1 cellular context compared by ENCODE assay signal in genomic region chr1:244863491-244864252, GRCh38.
TF ChIP-seq lines count a peak whose summit lies in the region.

No MANE protein-coding gene starts in this region.

TF ChIP-seq in GM23338, 12 proteins besides CTCF, POLR2A, EP300 and RAD21 (continued from another document):
- TF ChIP-seq, protein P1, sequence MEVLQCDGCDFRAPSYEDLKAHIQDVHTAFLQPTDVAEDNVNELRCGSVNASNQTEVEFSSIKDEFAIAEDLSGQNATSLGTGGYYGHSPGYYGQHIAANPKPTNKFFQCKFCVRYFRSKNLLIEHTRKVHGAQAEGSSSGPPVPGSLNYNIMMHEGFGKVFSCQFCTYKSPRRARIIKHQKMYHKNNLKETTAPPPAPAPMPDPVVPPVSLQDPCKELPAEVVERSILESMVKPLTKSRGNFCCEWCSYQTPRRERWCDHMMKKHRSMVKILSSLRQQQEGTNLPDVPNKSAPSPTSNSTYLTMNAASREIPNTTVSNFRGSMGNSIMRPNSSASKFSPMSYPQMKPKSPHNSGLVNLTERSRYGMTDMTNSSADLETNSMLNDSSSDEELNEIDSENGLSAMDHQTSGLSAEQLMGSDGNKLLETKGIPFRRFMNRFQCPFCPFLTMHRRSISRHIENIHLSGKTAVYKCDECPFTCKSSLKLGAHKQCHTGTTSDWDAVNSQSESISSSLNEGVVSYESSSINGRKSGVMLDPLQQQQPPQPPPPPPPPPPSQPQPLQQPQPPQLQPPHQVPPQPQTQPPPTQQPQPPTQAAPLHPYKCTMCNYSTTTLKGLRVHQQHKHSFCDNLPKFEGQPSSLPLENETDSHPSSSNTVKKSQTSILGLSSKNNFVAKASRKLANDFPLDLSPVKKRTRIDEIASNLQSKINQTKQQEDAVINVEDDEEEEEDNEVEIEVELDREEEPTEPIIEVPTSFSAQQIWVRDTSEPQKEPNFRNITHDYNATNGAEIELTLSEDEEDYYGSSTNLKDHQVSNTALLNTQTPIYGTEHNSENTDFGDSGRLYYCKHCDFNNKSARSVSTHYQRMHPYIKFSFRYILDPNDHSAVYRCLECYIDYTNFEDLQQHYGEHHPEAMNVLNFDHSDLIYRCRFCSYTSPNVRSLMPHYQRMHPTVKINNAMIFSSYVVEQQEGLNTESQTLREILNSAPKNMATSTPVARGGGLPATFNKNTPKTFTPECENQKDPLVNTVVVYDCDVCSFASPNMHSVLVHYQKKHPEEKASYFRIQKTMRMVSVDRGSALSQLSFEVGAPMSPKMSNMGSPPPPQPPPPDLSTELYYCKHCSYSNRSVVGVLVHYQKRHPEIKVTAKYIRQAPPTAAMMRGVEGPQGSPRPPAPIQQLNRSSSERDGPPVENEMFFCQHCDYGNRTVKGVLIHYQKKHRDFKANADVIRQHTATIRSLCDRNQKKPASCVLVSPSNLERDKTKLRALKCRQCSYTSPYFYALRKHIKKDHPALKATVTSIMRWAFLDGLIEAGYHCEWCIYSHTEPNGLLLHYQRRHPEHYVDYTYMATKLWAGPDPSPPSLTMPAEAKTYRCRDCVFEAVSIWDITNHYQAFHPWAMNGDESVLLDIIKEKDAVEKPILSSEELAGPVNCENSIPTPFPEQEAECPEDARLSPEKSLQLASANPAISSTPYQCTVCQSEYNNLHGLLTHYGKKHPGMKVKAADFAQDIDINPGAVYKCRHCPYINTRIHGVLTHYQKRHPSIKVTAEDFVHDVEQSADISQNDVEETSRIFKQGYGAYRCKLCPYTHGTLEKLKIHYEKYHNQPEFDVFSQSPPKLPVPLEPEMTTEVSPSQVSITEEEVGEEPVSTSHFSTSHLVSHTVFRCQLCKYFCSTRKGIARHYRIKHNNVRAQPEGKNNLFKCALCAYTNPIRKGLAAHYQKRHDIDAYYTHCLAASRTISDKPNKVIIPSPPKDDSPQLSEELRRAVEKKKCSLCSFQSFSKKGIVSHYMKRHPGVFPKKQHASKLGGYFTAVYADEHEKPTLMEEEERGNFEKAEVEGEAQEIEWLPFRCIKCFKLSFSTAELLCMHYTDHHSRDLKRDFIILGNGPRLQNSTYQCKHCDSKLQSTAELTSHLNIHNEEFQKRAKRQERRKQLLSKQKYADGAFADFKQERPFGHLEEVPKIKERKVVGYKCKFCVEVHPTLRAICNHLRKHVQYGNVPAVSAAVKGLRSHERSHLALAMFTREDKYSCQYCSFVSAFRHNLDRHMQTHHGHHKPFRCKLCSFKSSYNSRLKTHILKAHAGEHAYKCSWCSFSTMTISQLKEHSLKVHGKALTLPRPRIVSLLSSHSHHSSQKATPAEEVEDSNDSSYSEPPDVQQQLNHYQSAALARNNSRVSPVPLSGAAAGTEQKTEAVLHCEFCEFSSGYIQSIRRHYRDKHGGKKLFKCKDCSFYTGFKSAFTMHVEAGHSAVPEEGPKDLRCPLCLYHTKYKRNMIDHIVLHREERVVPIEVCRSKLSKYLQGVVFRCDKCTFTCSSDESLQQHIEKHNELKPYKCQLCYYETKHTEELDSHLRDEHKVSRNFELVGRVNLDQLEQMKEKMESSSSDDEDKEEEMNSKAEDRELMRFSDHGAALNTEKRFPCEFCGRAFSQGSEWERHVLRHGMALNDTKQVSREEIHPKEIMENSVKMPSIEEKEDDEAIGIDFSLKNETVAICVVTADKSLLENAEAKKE (CRISPR knock-in tag; IDR thresholded peaks at IDR 0.05) = no peak
- TF ChIP-seq ZNF114 (CRISPR knock-in tag; IDR thresholded peaks at IDR 0.05) (no peak), EZH2 (IDR thresholded peaks at IDR 0.05; ENCODE audit: low read depth, unreplicated experiment) (no peak)
